In the genomic region with DNA sequence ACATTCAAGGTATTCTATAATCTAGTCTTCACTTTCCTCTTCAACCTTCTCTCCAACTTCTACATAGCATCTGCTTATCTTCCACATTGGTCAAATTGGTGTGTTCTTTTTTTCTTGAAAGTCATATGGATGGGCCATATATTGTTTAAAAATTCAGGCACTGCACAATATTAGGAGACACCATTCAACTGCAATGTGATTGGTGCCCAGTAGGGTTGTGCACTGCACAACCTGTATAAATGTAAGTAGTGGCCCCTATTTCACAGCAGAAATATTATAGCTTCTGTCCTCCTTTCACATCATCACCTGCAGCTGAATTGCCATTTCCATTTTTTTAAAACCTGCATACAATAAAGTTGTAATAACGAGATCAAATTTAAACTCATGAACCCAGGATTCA, we compare ENCODE assay signal across 21 cellular contexts. TPM values are rescaled to one million over a fixed set of nuclear protein-coding genes. Genes with fewer than 3 reads are reported as not detected.
DNase-seq lines count a peak whose midpoint lies in the region; ATAC-seq, FAIRE-seq and TF ChIP-seq lines count a peak whose summit lies in the region.
"Had no signal": no experiment of that assay in that cellular context is flagged by ENCODE, and none has a peak within 500 bp of the region (broad histone marks: within the 10 kb centered on the region; RNA-seq: fewer than 3 reads in every experiment).

No MANE protein-coding gene starts in this region.

- no peak for DNase-seq in BE2C
- DNase-seq in HFFc6, result no peak
- DNase-seq in GM12878 (ENCODE audit: low read depth, low spot score), result no peak
- no peak for DNase-seq in fibroblast of pulmonary artery (ENCODE audit: low read depth)
- DNase-seq in ovary, result no peak
- no peak for DNase-seq in islet precursor cell
- no peak for DNase-seq in nephron progenitor cell
- no peak for DNase-seq in NCI-H446 (lab: John Stamatoyannopoulos, UW)
- DNase-seq: CD4-positive, CD25-positive, alpha-beta regulatory T cell; IMR-90; KG1; MM.1S; NCI-H2029; NCI-H526 treated with DMSO at 0.1 percent for 48 hours; OCI-M1; Peyer's patch; SHP77 treated with DMSO at 0.1 percent for 48 hours had no signal

- H3K9me3 Mint-ChIP-seq in HFFc6, result no peaks in the 10 kb centered on the region
- no peaks in the 10 kb centered on the region for H3K9me3 Mint-ChIP-seq in nephron progenitor cell

- TF ChIP-seq RAD21 in GM12878 (IDR thresholded peaks at IDR 0.05; ENCODE audit: insufficient read depth, low read depth, low read length), result no peak

- peak; percentile 60; the same call in 2 of the 3 replicates for ATAC-seq in GM12878

- no peak overlapping the region for H3K9ac ChIP-seq in GM12878 (ENCODE audit: control insufficient read depth, insufficient read depth, low read length)
- H3K9ac ChIP-seq: BLaER1 had no signal

- RAD21 ChIA-PET in GM12878 (lab: Charles Lee; ENCODE audit: unreplicated experiment), result no interaction called here

- no TSS peak for BruUV-seq in GM12878 (replicated peaks; lab: Mats Ljungman, UMichigan)

- no peak overlapping the region for H3K4me2 ChIP-seq in GM12878 (ENCODE audit: control insufficient read depth, insufficient read depth)
- H3K4me2 ChIP-seq: BLaER1 had no signal

- no peak for FAIRE-seq in GM12878 (lab: Jason Lieb, UNC)
- FAIRE-seq: D721Med had no signal

- SMC1A ChIA-PET in GM12878 (lab: Charles Lee; ENCODE audit: uncharacterized antibody, unreplicated experiment), result no interaction called here

- H3K27ac Mint-ChIP-seq in HFFc6, result no peak overlapping the region
- H3K27ac Mint-ChIP-seq in nephron progenitor cell, result no peak overlapping the region
- H3K27ac Mint-ChIP-seq: CD4-positive, CD25-positive, alpha-beta regulatory T cell had no signal

- POLR2A ChIA-PET in GM12878 (lab: Charles Lee), result no interaction called here

- H2AFZ ChIP-seq in GM12878 (ENCODE audit: control insufficient read depth, low read depth, low read length), result no peak overlapping the region

- TF ChIP-seq POLR2A in GM12878 (IDR thresholded peaks at IDR 0.05; ENCODE audit: low read depth, low read length) (no peak), ovary (IDR thresholded peaks at IDR 0.05) (no peak)

- H3K9me3 ChIP-seq in BE2C (no peaks in the 10 kb centered on the region), GM12878 (replicated peaks; ENCODE audit: control insufficient read depth, insufficient read depth, low read length) (no peaks in the 10 kb centered on the region), ovary (no peaks in the 10 kb centered on the region)
- H3K9me3 ChIP-seq: BLaER1, Peyer's patch had no signal

- H3K36me3 ChIP-seq in BE2C, result no peaks in the 10 kb centered on the region
- no peaks in the 10 kb centered on the region for H3K36me3 ChIP-seq in GM12878 (ENCODE audit: control insufficient read depth in 2 of 2, insufficient read depth in 2 of 2, low read length in 1 of 2)
- no peaks in the 10 kb centered on the region for H3K36me3 ChIP-seq in ovary
- H3K36me3 ChIP-seq: BLaER1, Peyer's patch had no signal

- no peaks in the 10 kb centered on the region for H4K20me1 ChIP-seq in GM12878 (ENCODE audit: control insufficient read depth, insufficient read depth)
- H4K20me1 ChIP-seq: BLaER1 had no signal

- peaks cover 21% of the 10 kb centered on the region for H3K4me1 Mint-ChIP-seq in HFFc6 (ENCODE audit: low read depth)
- H3K4me1 Mint-ChIP-seq in nephron progenitor cell, result peaks cover 12% of the 10 kb centered on the region
- H3K4me1 Mint-ChIP-seq: CD4-positive, CD25-positive, alpha-beta regulatory T cell had no signal

- H3K27ac ChIP-seq in GM12878 (ENCODE audit: control insufficient read depth, insufficient read depth), result no peak overlapping the region
- H3K27ac ChIP-seq in ovary, result no peak overlapping the region
- H3K27ac ChIP-seq: 22Rv1, BLaER1, Peyer's patch, SK-N-MC had no signal

- intact Hi-C loops in GM12878 (cut with micrococcal nuclease; ENCODE audit: unreplicated experiment), result no loop called here
- intact Hi-C loops in ovary (cut with DNase I), result no loop called here

- 0% methylated on average over 1 of the region's 1 CpG for WGBS in GM12878 (ENCODE audit: insufficient coverage, insufficient replicate concordance, low lambda C conversion rate, missing lambda C conversion rate)
- WGBS in ovary, 3 donors, result 77 to 94% (median 85%) methylated on average over 1 of the region's 1 CpG

- TF ChIP-seq EP300 in GM12878 (IDR thresholded peaks at IDR 0.05; ENCODE audit: borderline replicate concordance in 1 of 2, control insufficient read depth in 1 of 2, low read depth in 2 of 2, low read length in 2 of 2), result no peak
- TF ChIP-seq EP300 in ovary (IDR thresholded peaks at IDR 0.05), result no peak

- H3K4me3 ChIP-seq in BE2C (ENCODE audit: low read depth, low read length) (no peak overlapping the region), GM12878 (no peak overlapping the region), fibroblast of pulmonary artery (replicated peaks; ENCODE audit: low read depth, low read length) (no peak overlapping the region), ovary (no peak overlapping the region)
- H3K4me3 ChIP-seq: BLaER1, Peyer's patch, SK-N-MC had no signal

- H3K27me3 Mint-ChIP-seq in HFFc6 (ENCODE audit: insufficient read depth) (no peaks in the 10 kb centered on the region), nephron progenitor cell (ENCODE audit: low read depth, poor library complexity) (no peaks in the 10 kb centered on the region)
- H3K27me3 Mint-ChIP-seq: CD4-positive, CD25-positive, alpha-beta regulatory T cell had no signal

- no peaks in the 10 kb centered on the region for H3K79me2 ChIP-seq in GM12878 (ENCODE audit: control insufficient read depth, insufficient read depth, low read length)

- CTCF ChIA-PET in GM12878 (lab: Yijun Ruan, JAX), result interaction anchor here (0.8 kb wide), 1 partner anchor 13 kb away, joined by 3 read pairs; no protein-coding TSS in a partner anchor

- H3K27me3 ChIP-seq in BE2C (no peaks in the 10 kb centered on the region; the same call in 1 of the 2 replicates), GM12878 (replicated peaks in 1 of 2; ENCODE audit: control insufficient read depth in 2 of 2, insufficient read depth in 2 of 2, low read length in 1 of 2) (no peaks in the 10 kb centered on the region), ovary (peaks cover 2% of the 10 kb centered on the region)
- H3K27me3 ChIP-seq: BLaER1, Peyer's patch had no signal

- no peaks in the 10 kb centered on the region for H3K36me3 Mint-ChIP-seq in HFFc6 (ENCODE audit: low read depth)
- H3K36me3 Mint-ChIP-seq in nephron progenitor cell (ENCODE audit: low read depth), result no peaks in the 10 kb centered on the region
- H3K36me3 Mint-ChIP-seq: CD4-positive, CD25-positive, alpha-beta regulatory T cell had no signal

- H3K4me3 Mint-ChIP-seq in HFFc6 (no peak overlapping the region), nephron progenitor cell (no peak overlapping the region)
- H3K4me3 Mint-ChIP-seq: CD4-positive, CD25-positive, alpha-beta regulatory T cell had no signal

- in situ Hi-C loops in GM12878 (cut with MboI), result no loop called here

- no peaks in the 10 kb centered on the region for H3K4me1 ChIP-seq in BE2C
- H3K4me1 ChIP-seq in GM12878 (ENCODE audit: control insufficient read depth, insufficient read depth, low read length), result no peaks in the 10 kb centered on the region
- H3K4me1 ChIP-seq in ovary (ENCODE audit: insufficient read depth), result no peaks in the 10 kb centered on the region
- H3K4me1 ChIP-seq: BLaER1 had no signal

- TF ChIP-seq CTCF in BE2C (IDR thresholded peaks at IDR 0.05; ENCODE audit: low read depth, low read length) (peak; percentile 17; the same call in 1 of the 2 replicates), HFFc6 (IDR thresholded peaks at IDR 0.05) (peak; percentile 25; the same call in 1 of the 2 replicates), GM12878 (IDR thresholded peaks at IDR 0.05 in 2 of 3, conservative IDR thresholded peaks at IDR 0.05 in 1 of 3; ENCODE audit: control insufficient read depth in 2 of 3, extremely low read depth in 1 of 3, insufficient read depth in 1 of 3, low read depth in 3 of 3, low read length in 3 of 3) (no peak), fibroblast of pulmonary artery (IDR thresholded peaks at IDR 0.05; ENCODE audit: low read length, missing control alignments) (peak; percentile 2), ovary (IDR thresholded peaks at IDR 0.05) (no peak), nephron progenitor cell (IDR thresholded peaks at IDR 0.05) (no peak)

RNA-seq across cellular contexts. Expression of gene GOLIM4, which starts 18.1 kb away (rescaled TPM):
- 67.1 TPM for polyA plus RNA-seq in BE2C (2012; ENCODE audit: insufficient read depth, insufficient read length, low read depth)
- 100 to 1,000 TPM in 5 of 6 experiments, 10 to 100 TPM in 1; 99.8 to 141 (median 130) TPM for total RNA-seq in HFFc6 (2021; fragmentation: NEBNext Ultra II Directional; extraction: Animal tissue kit (Norgen Biotek cat#: 25700))
- 42.8 and 52.3 TPM in 2 replicates for total RNA-seq in GM12878 (2013; cell fraction: nucleolus; rRNA removed)
- 19.4 and 22.0 TPM in 2 replicates for total RNA-seq in GM12878 (2014; rRNA removed)
- total RNA-seq in GM12878 (2014; rRNA removed; fragmentation: Illumina TruSeq; extraction: Trizol), result 25.2 and 26.2 TPM in 2 replicates
- total RNA-seq in GM12878 (2021), result 19.3 and 20.1 TPM in 2 replicates
- polyA plus RNA-seq in GM12878 (2011; ENCODE audit: low read depth), result 6.4 TPM
- polyA plus RNA-seq in GM12878 (2011; rRNA removed), result 11.7 and 12.9 TPM in 2 replicates
- polyA plus RNA-seq in GM12878 (2011; cell fraction: cytosol; rRNA removed), result 9.0 and 12.2 TPM in 2 replicates
- 12.0 and 16.4 TPM in 2 replicates for polyA plus RNA-seq in GM12878 (2011; cell fraction: nucleus; rRNA removed)
- 9.6 and 12.5 TPM in 2 replicates for polyA plus RNA-seq in GM12878 (2012)
- polyA plus RNA-seq in GM12878 (2014; fragmentation: Illumina TruSeq; extraction: Trizol), result 24.2 and 24.6 TPM in 2 replicates
- polyA plus RNA-seq in GM12878 (2014; fragmentation: Nextera tagmentation; extraction: Ambion mirVana), result 10 to 100 TPM; 11.1 to 14.6 TPM
- polyA plus RNA-seq in GM12878 (2014; rRNA removed), result 14.4 TPM in 2 replicates
- 10 to 100 TPM; 26.6 to 32.4 TPM for polyA plus RNA-seq in GM12878 (2016; fragmentation: Nextera tagmentation; extraction: Ambion mirVana)
- 15.4 and 25.7 TPM in 2 replicates for polyA minus RNA-seq in GM12878 (2011; rRNA and poly(A)+ RNA removed)
- polyA minus RNA-seq in GM12878 (2011; cell fraction: cytosol; rRNA and poly(A)+ RNA removed), result 10.0 and 15.3 TPM in 2 replicates
- 12.0 and 26.5 TPM in 2 replicates for polyA minus RNA-seq in GM12878 (2011; cell fraction: nucleus; rRNA and poly(A)+ RNA removed)
- total RNA-seq in ovary, result 10 to 100 TPM; 18.1 to 29.3 (median 24.1) TPM
- polyA plus RNA-seq in ovary, result 10 to 100 TPM; 15.9 to 28.0 TPM
- polyA plus RNA-seq: CD4-positive, CD25-positive, alpha-beta regulatory T cell had no signal

Comparison
In these comparisons a context has a peak if more than half of its experiments do, and no peak if none do; other contexts are left out.
1. CTCF ChIP-seq: peak in BE2C (single experiment), HFFc6 (single experiment) and fibroblast of pulmonary artery (single experiment); none in GM12878 (0 of 3), ovary (0 of 3) and nephron progenitor cell (single experiment).